Comparison of ENCODE assay signal across 15 cellular contexts in genomic region chr2:238863231-238863630, GRCh38. TPM values are rescaled to one million over a fixed set of nuclear protein-coding genes. Genes with fewer than 3 reads are reported as not detected.
DNase-seq lines count a peak whose midpoint lies in the region; ATAC-seq and TF ChIP-seq lines count a peak whose summit lies in the region.
"Had no signal": no experiment of that assay in that cellular context is flagged by ENCODE, and none has a peak within 500 bp of the region (broad histone marks: within the 10 kb centered on the region; RNA-seq: fewer than 3 reads in every experiment).

No MANE protein-coding gene starts in this region.

- H3K27me3 Mint-ChIP-seq in brain (peaks cover 6% of the 10 kb centered on the region), nephron (ENCODE audit: low read depth) (peaks cover 37% of the 10 kb centered on the region)

- H3K27ac Mint-ChIP-seq in brain (peak overlapping the region in 3 of 5 experiments; percentile 80 to 93 (median 89)), nephron (peak overlapping the region in 2 of 3 experiments; percentile 87 to 88)
- H3K27ac Mint-ChIP-seq: stimulated activated naive CD8-positive, alpha-beta T cell treated with anti-CD3 and anti-CD28 coated beads, Interleukin-15, Interleukin-2, amounts not matched to agents 100 ng/mL and 50 ng/mL, for 24 hours had no signal

- no peak overlapping the region for H3K4me3 ChIP-seq in HCT116 (replicated peaks in 1 of 2; ENCODE audit: low read depth in 1 of 2, low read length in 2 of 2)
- no peak overlapping the region for H3K4me3 ChIP-seq in transverse colon
- no peak overlapping the region for H3K4me3 ChIP-seq in body of pancreas
- H3K4me3 ChIP-seq: BLaER1 had no signal

- peaks cover 5% of the 10 kb centered on the region; the same call in 1 of the 2 replicates for H3K27me3 ChIP-seq in HCT116 (ENCODE audit: insufficient read depth, low read length)
- no peaks in the 10 kb centered on the region for H3K27me3 ChIP-seq in transverse colon
- H3K27me3 ChIP-seq in body of pancreas, result peaks cover 0 to 3% of the 10 kb centered on the region in 2 donors
- H3K27me3 ChIP-seq: BLaER1 had no signal

- RAD21 ChIA-PET in HCT116 (lab: Charles Lee; ENCODE audit: low non-redundant PET in 1 of 2, low total read pairs in 2 of 2, uncharacterized antibody in 2 of 2, unreplicated experiment in 2 of 2), result no interaction called here

- peaks cover 19 to 25% of the 10 kb centered on the region in 2 experiments for H3K4me1 ChIP-seq in HCT116 (ENCODE audit: control insufficient read depth in 1 of 2, insufficient read depth in 2 of 2, low read length in 2 of 2)
- H3K4me1 ChIP-seq in transverse colon, result peaks cover 22 to 42% (median 32%) of the 10 kb centered on the region in 4 donors
- H3K4me1 ChIP-seq in body of pancreas, result peaks cover 6% of the 10 kb centered on the region

- intact Hi-C loops in HCT116 (cut with micrococcal nuclease) (no loop called here), transverse colon (cut with DNase I; ENCODE audit: low total_unique reads) (no loop called here), body of pancreas (cut with DNase I) (no loop called here), sciatic nerve (cut with DNase I) (no loop called here)

- no peak overlapping the region for H3K4me3 Mint-ChIP-seq in brain
- no peak overlapping the region for H3K4me3 Mint-ChIP-seq in nephron
- H3K4me3 Mint-ChIP-seq: stimulated activated naive CD8-positive, alpha-beta T cell treated with anti-CD3 and anti-CD28 coated beads, Interleukin-15, Interleukin-2, amounts not matched to agents 100 ng/mL and 50 ng/mL, for 24 hours had no signal

- ATAC-seq in HCT116 (no peak), body of pancreas (no peak), sciatic nerve (no peak)

- CTCF ChIA-PET in HCT116 (lab: Charles Lee), result no interaction called here

- peak overlapping the region; percentile 87 for H2AFZ ChIP-seq in HCT116 (ENCODE audit: low read depth, low read length, poor library complexity, severe bottlenecking)

- H3K9me3 Mint-ChIP-seq in brain (peaks cover 0 to 8% (median 0%) of the 10 kb centered on the region in 5 experiments), nephron (no peaks in the 10 kb centered on the region)
- H3K9me3 Mint-ChIP-seq: stimulated activated naive CD8-positive, alpha-beta T cell treated with anti-CD3 and anti-CD28 coated beads, Interleukin-15, Interleukin-2, amounts not matched to agents 100 ng/mL and 50 ng/mL, for 24 hours had no signal

- no peak for TF ChIP-seq EP300 in transverse colon (IDR thresholded peaks at IDR 0.05; ENCODE audit: low read depth)

- TF ChIP-seq CTCF in HCT116 (IDR thresholded peaks at IDR 0.05 in 2 of 3, conservative IDR thresholded peaks at IDR 0.05 in 1 of 3; ENCODE audit: borderline replicate concordance in 1 of 3, insufficient read depth in 1 of 3, low read depth in 2 of 3, low read length in 2 of 3) (no peak), brain (conservative IDR thresholded peaks at IDR 0.05) (no peak), nephron (IDR thresholded peaks at IDR 0.05; ENCODE audit: unreplicated experiment in 3 of 3) (no peak), transverse colon (IDR thresholded peaks at IDR 0.05) (no peak), body of pancreas (IDR thresholded peaks at IDR 0.05) (no peak)

- H3K36me3 Mint-ChIP-seq in brain, result no peaks in the 10 kb centered on the region
- no peaks in the 10 kb centered on the region for H3K36me3 Mint-ChIP-seq in nephron (ENCODE audit: low read depth)

- in situ Hi-C loops in transverse colon (cut with MboI; ENCODE audit: low pct_ligation_motif_present in 1 of 4, low pct_unique_long_range_greater_than_20kb in 1 of 4, low sequenced_read_pairs in 3 of 4), result no loop called here

- TF ChIP-seq RAD21 in HCT116 (IDR thresholded peaks at IDR 0.05; ENCODE audit: low read depth), result no peak

- peak overlapping the region; percentile 83; the same call in 1 of the 2 replicates for H3K4me2 ChIP-seq in HCT116 (ENCODE audit: low read length)
- H3K4me2 ChIP-seq: BLaER1 had no signal

- H3K9ac ChIP-seq in HCT116 (ENCODE audit: low read length), result no peak overlapping the region
- H3K9ac ChIP-seq: BLaER1 had no signal

- no peaks in the 10 kb centered on the region for H3K79me2 ChIP-seq in HCT116 (ENCODE audit: insufficient read depth, low read length)

- no peak overlapping the region for H3K27ac ChIP-seq in HCT116 (ENCODE audit: low read depth, low read length)
- peak overlapping the region; percentile 81 to 88 (median 86) for H3K27ac ChIP-seq in transverse colon
- no peak overlapping the region for H3K27ac ChIP-seq in body of pancreas
- H3K27ac ChIP-seq: BLaER1 had no signal

- H4K20me1 ChIP-seq in HCT116 (ENCODE audit: insufficient read depth), result no peaks in the 10 kb centered on the region
- H4K20me1 ChIP-seq: BLaER1 had no signal

- no TSS peak for BruUV-seq in HCT116 (replicated peaks; lab: Mats Ljungman, UMichigan)

- WGBS in transverse colon (ENCODE audit: low coverage in 1 of 2), 2 donors, result 91 to 92% methylated on average over 5 to 14 of the region's 14 CpGs
- 86 to 87% methylated on average over 14 of the region's 14 CpGs for WGBS in body of pancreas, 2 donors

- H3K9me3 ChIP-seq in HCT116 (ENCODE audit: control insufficient read depth in 1 of 2, insufficient read depth in 1 of 2, low read depth in 1 of 2, low read length in 2 of 2) (no peaks in the 10 kb centered on the region), transverse colon (no peaks in the 10 kb centered on the region), body of pancreas (no peaks in the 10 kb centered on the region)

- H3K9me2 ChIP-seq in HCT116 (ENCODE audit: insufficient read depth), result no peaks in the 10 kb centered on the region

- no peak for DNase-seq in HCT116 (ENCODE audit: low read depth, low spot score)
- no peak for DNase-seq in transverse colon
- DNase-seq in body of pancreas, result no peak
- DNase-seq in sciatic nerve (ENCODE audit: low spot score), result no peak
- no peak for DNase-seq in NCI-H345 treated with DMSO at 0.1 percent for 48 hours (lab: John Stamatoyannopoulos, UW; ENCODE audit: unreplicated experiment)
- DNase-seq: activated naive CD4-positive, alpha-beta T cell; NCI-H1417 treated with DMSO at 0.1 percent for 48 hours; NCI-H2171 treated with DMSO at 0.1 percent for 48 hours; NCI-H774; RPMI8226 had no signal

- POLR2A ChIA-PET in HCT116 (lab: Charles Lee), result no interaction called here

- H3K36me3 ChIP-seq in HCT116 (ENCODE audit: control insufficient read depth in 1 of 2, insufficient read depth in 2 of 2, low read length in 2 of 2) (no peaks in the 10 kb centered on the region), transverse colon (no peaks in the 10 kb centered on the region), body of pancreas (replicated peaks in 1 of 2; ENCODE audit: insufficient read depth in 1 of 2, low read depth in 2 of 2) (no peaks in the 10 kb centered on the region)
- H3K36me3 ChIP-seq: BLaER1 had no signal

- H3K4me1 Mint-ChIP-seq in brain, result peaks cover 31% of the 10 kb centered on the region
- peaks cover 38% of the 10 kb centered on the region for H3K4me1 Mint-ChIP-seq in nephron

- TF ChIP-seq POLR2A in HCT116 (IDR thresholded peaks at IDR 0.05; ENCODE audit: borderline replicate concordance, extremely low read depth, insufficient read depth, insufficient read length) (no peak), transverse colon (IDR thresholded peaks at IDR 0.05) (no peak), body of pancreas (IDR thresholded peaks at IDR 0.05) (no peak)

TF ChIP-seq in HCT116, 20 proteins besides CTCF, POLR2A, EP300 and RAD21:
- no peak for TF ChIP-seq FOSL1 (IDR thresholded peaks at IDR 0.05; ENCODE audit: low read depth)
- TF ChIP-seq EZH2 (IDR thresholded peaks at IDR 0.05), result no peak
- no peak for TF ChIP-seq CEBPB (IDR thresholded peaks at IDR 0.05; ENCODE audit: low read depth)

RNA-seq across cellular contexts. Expression of gene TWIST2, which starts 15.3 kb away (rescaled TPM):
- total RNA-seq in HCT116 (2021; ENCODE audit: unreplicated experiment) (not detected), transverse colon (10 to 100 TPM in 3 of 4 donors, 1 to 10 TPM in 1; 6.7 to 59.1 (median 16.8) TPM), body of pancreas (10 to 100 TPM in 1 of 2 donors, 1 to 10 TPM in 1; 7.5 to 40.5 TPM), sciatic nerve (13.6 TPM)
- not detected in 2 replicates for polyA plus RNA-seq in HCT116 (2012)
- polyA plus RNA-seq in brain (ENCODE audit: insufficient read depth, low read depth, low replicate concordance), result not detected
- total RNA-seq: T-helper 1 cell treated with Interleukin-12 subunit alpha and Interleukin-12 subunit beta and Interleukin-4 antibody, amounts not matched to agents 30 ng/mL and 1 ng/mL, for 36 hours had no signal

Comparison
In these comparisons a context has a peak if more than half of its experiments do, and no peak if none do; other contexts are left out.
1. H3K27ac ChIP-seq: peak in transverse colon (4 of 4); none in HCT116 (single experiment) and body of pancreas (0 of 4).